ENCODE assay signal across 8 cellular contexts in the genomic region with DNA sequence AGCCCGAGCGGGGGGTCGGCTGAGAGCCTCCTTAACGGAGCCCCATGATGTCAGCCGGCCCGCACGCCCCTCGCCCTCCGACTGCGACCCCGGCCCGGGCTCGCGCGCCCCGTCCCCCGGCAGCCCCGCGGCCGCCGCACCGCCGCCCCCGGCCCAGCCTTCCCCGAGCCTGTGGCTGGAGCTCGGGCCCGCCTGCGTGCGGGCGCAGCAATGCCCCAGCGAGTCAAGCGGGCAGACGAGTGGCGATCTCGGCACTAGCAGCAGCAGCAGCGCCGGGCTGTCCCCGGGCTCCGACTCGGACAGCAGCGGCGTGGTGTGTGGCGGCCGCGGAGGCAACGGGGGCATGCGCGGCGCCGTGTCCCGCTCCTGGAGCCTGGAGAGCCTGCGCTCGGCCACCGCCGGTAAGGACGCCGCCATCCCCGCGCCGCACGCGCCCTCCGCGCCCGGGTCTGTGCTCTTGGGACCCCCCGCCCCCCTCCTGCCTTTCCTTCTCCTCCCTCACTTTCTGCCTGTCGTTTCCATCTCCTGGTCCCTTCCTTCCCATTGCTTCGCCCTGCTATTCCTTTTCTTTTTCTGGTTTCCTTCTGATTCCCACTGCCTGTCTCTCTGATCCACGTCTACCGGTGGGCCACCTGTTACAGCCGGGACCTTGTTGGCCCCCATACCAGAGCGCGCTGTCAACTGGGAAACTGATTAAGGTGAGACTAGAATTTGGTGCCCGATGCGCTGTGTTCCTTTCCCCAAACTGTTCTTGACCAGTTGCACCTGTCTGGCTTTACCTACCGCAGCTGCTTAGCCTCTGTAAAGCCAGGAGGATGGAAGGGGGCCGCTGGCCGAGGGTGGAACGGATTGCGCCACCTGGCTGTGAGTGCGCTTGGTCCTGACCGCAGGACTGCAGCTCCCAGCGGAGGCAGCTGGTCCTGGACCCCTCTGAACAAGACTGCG.
DNase-seq lines count a peak whose midpoint lies in the region; ATAC-seq and TF ChIP-seq lines count a peak whose summit lies in the region.

No MANE protein-coding gene starts in this region.

- no TSS peak for BruUV-seq in Caco-2 (replicated peaks; lab: Mats Ljungman, UMichigan)

- no peak overlapping the region for H3K27ac Mint-ChIP-seq in activated T-helper 17 cell treated with anti-CD3 and anti-CD28 coated beads, Interleukin-2, amount 50 U/mL, for 72 hours
- no peak overlapping the region for H3K27ac Mint-ChIP-seq in Caco-2 (ENCODE audit: unreplicated experiment)

- intact Hi-C loops in Caco-2 (cut with micrococcal nuclease; ENCODE audit: unreplicated experiment): no loop called here

- in situ Hi-C loops in ACHN (cut with HindIII; ENCODE audit: low pct_ligation_motif_present, low pct_unique_long_range_greater_than_20kb, low sequenced_read_pairs) (no loop called here), GM13977 (cut with MboI; ENCODE audit: low pct_unique_long_range_greater_than_20kb, low sequenced_read_pairs, unreplicated experiment) (no loop called here)

- no peaks in the 10 kb centered on the region for H3K9me3 Mint-ChIP-seq in activated T-helper 17 cell treated with anti-CD3 and anti-CD28 coated beads, Interleukin-2, amount 50 U/mL, for 72 hours
- no peaks in the 10 kb centered on the region for H3K9me3 Mint-ChIP-seq in Caco-2 (ENCODE audit: unreplicated experiment)

- H3K4me1 ChIP-seq in Caco-2: peaks cover 7% of the 10 kb centered on the region; the same call in 1 of the 2 replicates

- ATAC-seq in activated T-helper 17 cell treated with anti-CD3 and anti-CD28 coated beads, Interleukin-2, amount 50 U/mL, for 72 hours (replicated peaks): no peak
- ATAC-seq in HG03460 (IDR thresholded peaks at IDR 0.05; ENCODE audit: unreplicated experiment) (no peak), HG03039 (IDR thresholded peaks at IDR 0.05; ENCODE audit: unreplicated experiment) (no peak)

- peak overlapping the region; percentile 26 for H3K4me3 Mint-ChIP-seq in activated T-helper 17 cell treated with anti-CD3 and anti-CD28 coated beads, Interleukin-2, amount 50 U/mL, for 72 hours
- no peak overlapping the region for H3K4me3 Mint-ChIP-seq in Caco-2 (ENCODE audit: unreplicated experiment)

- TF ChIP-seq CTCF in GM13977 (IDR thresholded peaks at IDR 0.05; ENCODE audit: extremely low read depth, insufficient read depth, missing control alignments) (peak; percentile 30), Caco-2 (IDR thresholded peaks at IDR 0.05; ENCODE audit: insufficient read depth in 1 of 2, low read depth in 1 of 2, low read length in 1 of 2, severe bottlenecking in 1 of 2, unreplicated experiment in 1 of 2) (no peak)

- H3K4me3 ChIP-seq in Caco-2 (ENCODE audit: low read depth, low read length): no peak overlapping the region

- peak; percentile 30 for DNase-seq in ACHN
- DNase-seq in GM13977 (ENCODE audit: low spot score): peak; percentile 64
- peak; percentile 10 for DNase-seq in iris pigment epithelial cell (ENCODE audit: low read depth)
- DNase-seq in RKO (ENCODE audit: low spot score): no peak
- no peak for DNase-seq in Caco-2

- POLR2A ChIA-PET in Caco-2 (lab: Charles Lee): no interaction called here

- no peaks in the 10 kb centered on the region for H3K36me3 Mint-ChIP-seq in activated T-helper 17 cell treated with anti-CD3 and anti-CD28 coated beads, Interleukin-2, amount 50 U/mL, for 72 hours (ENCODE audit: low read depth)
- H3K36me3 Mint-ChIP-seq in Caco-2 (ENCODE audit: insufficient read depth, unreplicated experiment): no peaks in the 10 kb centered on the region

- no peaks in the 10 kb centered on the region for H3K36me3 ChIP-seq in Caco-2 (ENCODE audit: control insufficient read depth, insufficient read depth, low read length)

- peaks cover 44% of the 10 kb centered on the region for H3K27me3 Mint-ChIP-seq in activated T-helper 17 cell treated with anti-CD3 and anti-CD28 coated beads, Interleukin-2, amount 50 U/mL, for 72 hours
- no peaks in the 10 kb centered on the region for H3K27me3 Mint-ChIP-seq in Caco-2 (ENCODE audit: insufficient read depth, unreplicated experiment)

- H3K9me3 ChIP-seq in Caco-2: no peaks in the 10 kb centered on the region

- no peaks in the 10 kb centered on the region for H3K4me1 Mint-ChIP-seq in activated T-helper 17 cell treated with anti-CD3 and anti-CD28 coated beads, Interleukin-2, amount 50 U/mL, for 72 hours
- H3K4me1 Mint-ChIP-seq in Caco-2 (ENCODE audit: low read depth, unreplicated experiment): peaks cover 6% of the 10 kb centered on the region

- H3K27me3 ChIP-seq in Caco-2 (replicated peaks; ENCODE audit: control insufficient read depth, insufficient read depth, low read length): no peaks in the 10 kb centered on the region

- CTCF ChIA-PET in Caco-2 (lab: Charles Lee): no interaction called here

Comparison
In these comparisons a context has a peak if more than half of its experiments do, and no peak if none do; other contexts are left out.
1. DNase-seq: peak in ACHN (single experiment), GM13977 (single experiment) and iris pigment epithelial cell (single experiment); none in RKO (single experiment) and Caco-2 (0 of 2).